Comparison of ENCODE assay signal across 1 cellular context in the genomic region with DNA sequence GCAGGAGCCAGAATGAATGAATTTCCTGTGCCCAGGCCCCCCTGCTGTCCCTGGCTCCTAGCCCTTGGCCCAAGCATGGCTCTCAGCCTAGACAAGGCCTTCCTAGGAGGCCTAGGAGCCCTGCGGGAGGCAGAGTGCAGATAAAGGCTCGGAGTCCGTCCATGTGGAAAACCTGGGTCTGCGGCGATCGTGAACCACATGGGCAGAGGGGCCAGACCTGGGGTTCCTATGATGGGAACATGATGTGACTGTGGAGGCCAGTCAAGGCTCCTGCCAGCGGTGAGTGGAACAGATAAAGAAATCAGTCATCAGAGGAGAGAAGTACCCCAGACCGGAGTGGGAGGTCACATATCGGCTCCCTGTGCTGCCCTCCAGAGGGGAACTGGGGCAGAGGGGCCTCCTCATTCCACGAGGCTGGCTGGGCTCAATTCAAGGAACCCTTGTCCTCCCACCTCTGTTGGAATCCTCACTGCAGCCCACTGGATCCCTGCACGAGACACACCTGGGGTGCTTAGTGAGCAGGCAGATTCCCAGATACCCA.
TF ChIP-seq lines count a peak whose summit lies in the region.

No MANE protein-coding gene starts in this region.

TF ChIP-seq in HepG2, 621 proteins besides CTCF, POLR2A, EP300 and RAD21 (continued from another document and continues in another):
- TF ChIP-seq, protein P1, sequence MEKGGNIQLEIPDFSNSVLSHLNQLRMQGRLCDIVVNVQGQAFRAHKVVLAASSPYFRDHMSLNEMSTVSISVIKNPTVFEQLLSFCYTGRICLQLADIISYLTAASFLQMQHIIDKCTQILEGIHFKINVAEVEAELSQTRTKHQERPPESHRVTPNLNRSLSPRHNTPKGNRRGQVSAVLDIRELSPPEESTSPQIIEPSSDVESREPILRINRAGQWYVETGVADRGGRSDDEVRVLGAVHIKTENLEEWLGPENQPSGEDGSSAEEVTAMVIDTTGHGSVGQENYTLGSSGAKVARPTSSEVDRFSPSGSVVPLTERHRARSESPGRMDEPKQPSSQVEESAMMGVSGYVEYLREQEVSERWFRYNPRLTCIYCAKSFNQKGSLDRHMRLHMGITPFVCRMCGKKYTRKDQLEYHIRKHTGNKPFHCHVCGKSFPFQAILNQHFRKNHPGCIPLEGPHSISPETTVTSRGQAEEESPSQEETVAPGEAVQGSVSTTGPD (CRISPR knock-in tag; IDR thresholded peaks at IDR 0.05), result no peak
- no peak for TF ChIP-seq FOXA3 (CRISPR knock-in tag; IDR thresholded peaks at IDR 0.05)
- TF ChIP-seq, protein P2, sequence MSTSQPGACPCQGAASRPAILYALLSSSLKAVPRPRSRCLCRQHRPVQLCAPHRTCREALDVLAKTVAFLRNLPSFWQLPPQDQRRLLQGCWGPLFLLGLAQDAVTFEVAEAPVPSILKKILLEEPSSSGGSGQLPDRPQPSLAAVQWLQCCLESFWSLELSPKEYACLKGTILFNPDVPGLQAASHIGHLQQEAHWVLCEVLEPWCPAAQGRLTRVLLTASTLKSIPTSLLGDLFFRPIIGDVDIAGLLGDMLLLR (CRISPR knock-in tag; IDR thresholded peaks at IDR 0.05), result no peak
- TF ChIP-seq NR1H2 (CRISPR knock-in tag; IDR thresholded peaks at IDR 0.05; ENCODE audit: borderline replicate concordance, low read depth), result no peak
- no peak for TF ChIP-seq EHMT2 (IDR thresholded peaks at IDR 0.05; ENCODE audit: borderline replicate concordance, low read depth, low read length)
- no peak for TF ChIP-seq TGIF2 (CRISPR knock-in tag; IDR thresholded peaks at IDR 0.05)
- TF ChIP-seq REXO4 (CRISPR knock-in tag; IDR thresholded peaks at IDR 0.05; ENCODE audit: borderline replicate concordance), result no peak
- TF ChIP-seq ERF (CRISPR knock-in tag; IDR thresholded peaks at IDR 0.05), result 0 out of 2 replicates have a peak, but pooled peaks have one; percentile 41
- no peak for TF ChIP-seq ZNF567 (CRISPR knock-in tag; IDR thresholded peaks at IDR 0.05; ENCODE audit: borderline replicate concordance)
- TF ChIP-seq ZNF660 (CRISPR knock-in tag; IDR thresholded peaks at IDR 0.05; ENCODE audit: borderline replicate concordance, low read depth), result no peak
- TF ChIP-seq, protein P3, sequence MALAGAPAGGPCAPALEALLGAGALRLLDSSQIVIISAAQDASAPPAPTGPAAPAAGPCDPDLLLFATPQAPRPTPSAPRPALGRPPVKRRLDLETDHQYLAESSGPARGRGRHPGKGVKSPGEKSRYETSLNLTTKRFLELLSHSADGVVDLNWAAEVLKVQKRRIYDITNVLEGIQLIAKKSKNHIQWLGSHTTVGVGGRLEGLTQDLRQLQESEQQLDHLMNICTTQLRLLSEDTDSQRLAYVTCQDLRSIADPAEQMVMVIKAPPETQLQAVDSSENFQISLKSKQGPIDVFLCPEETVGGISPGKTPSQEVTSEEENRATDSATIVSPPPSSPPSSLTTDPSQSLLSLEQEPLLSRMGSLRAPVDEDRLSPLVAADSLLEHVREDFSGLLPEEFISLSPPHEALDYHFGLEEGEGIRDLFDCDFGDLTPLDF (CRISPR knock-in tag; IDR thresholded peaks at IDR 0.05), result no peak
- TF ChIP-seq ZNF570 (CRISPR knock-in tag; IDR thresholded peaks at IDR 0.05; ENCODE audit: borderline replicate concordance), result no peak
- no peak for TF ChIP-seq ZNF713 (CRISPR knock-in tag; IDR thresholded peaks at IDR 0.05)
- no peak for TF ChIP-seq POLR2G (IDR thresholded peaks at IDR 0.05; ENCODE audit: low read depth, low read length)
- TF ChIP-seq, protein P4, sequence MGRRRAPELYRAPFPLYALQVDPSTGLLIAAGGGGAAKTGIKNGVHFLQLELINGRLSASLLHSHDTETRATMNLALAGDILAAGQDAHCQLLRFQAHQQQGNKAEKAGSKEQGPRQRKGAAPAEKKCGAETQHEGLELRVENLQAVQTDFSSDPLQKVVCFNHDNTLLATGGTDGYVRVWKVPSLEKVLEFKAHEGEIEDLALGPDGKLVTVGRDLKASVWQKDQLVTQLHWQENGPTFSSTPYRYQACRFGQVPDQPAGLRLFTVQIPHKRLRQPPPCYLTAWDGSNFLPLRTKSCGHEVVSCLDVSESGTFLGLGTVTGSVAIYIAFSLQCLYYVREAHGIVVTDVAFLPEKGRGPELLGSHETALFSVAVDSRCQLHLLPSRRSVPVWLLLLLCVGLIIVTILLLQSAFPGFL (CRISPR knock-in tag; IDR thresholded peaks at IDR 0.05), result no peak
- no peak for TF ChIP-seq U2AF2 (IDR thresholded peaks at IDR 0.05; ENCODE audit: low read depth, low read length)
- TF ChIP-seq, protein P5, sequence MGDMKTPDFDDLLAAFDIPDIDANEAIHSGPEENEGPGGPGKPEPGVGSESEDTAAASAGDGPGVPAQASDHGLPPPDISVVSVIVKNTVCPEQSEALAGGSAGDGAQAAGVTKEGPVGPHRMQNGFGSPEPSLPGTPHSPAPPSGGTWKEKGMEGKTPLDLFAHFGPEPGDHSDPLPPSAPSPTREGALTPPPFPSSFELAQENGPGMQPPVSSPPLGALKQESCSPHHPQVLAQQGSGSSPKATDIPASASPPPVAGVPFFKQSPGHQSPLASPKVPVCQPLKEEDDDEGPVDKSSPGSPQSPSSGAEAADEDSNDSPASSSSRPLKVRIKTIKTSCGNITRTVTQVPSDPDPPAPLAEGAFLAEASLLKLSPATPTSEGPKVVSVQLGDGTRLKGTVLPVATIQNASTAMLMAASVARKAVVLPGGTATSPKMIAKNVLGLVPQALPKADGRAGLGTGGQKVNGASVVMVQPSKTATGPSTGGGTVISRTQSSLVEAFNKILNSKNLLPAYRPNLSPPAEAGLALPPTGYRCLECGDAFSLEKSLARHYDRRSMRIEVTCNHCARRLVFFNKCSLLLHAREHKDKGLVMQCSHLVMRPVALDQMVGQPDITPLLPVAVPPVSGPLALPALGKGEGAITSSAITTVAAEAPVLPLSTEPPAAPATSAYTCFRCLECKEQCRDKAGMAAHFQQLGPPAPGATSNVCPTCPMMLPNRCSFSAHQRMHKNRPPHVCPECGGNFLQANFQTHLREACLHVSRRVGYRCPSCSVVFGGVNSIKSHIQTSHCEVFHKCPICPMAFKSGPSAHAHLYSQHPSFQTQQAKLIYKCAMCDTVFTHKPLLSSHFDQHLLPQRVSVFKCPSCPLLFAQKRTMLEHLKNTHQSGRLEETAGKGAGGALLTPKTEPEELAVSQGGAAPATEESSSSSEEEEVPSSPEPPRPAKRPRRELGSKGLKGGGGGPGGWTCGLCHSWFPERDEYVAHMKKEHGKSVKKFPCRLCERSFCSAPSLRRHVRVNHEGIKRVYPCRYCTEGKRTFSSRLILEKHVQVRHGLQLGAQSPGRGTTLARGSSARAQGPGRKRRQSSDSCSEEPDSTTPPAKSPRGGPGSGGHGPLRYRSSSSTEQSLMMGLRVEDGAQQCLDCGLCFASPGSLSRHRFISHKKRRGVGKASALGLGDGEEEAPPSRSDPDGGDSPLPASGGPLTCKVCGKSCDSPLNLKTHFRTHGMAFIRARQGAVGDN (CRISPR knock-in tag; IDR thresholded peaks at IDR 0.05), result peak; percentile 52
- TF ChIP-seq, protein P6, sequence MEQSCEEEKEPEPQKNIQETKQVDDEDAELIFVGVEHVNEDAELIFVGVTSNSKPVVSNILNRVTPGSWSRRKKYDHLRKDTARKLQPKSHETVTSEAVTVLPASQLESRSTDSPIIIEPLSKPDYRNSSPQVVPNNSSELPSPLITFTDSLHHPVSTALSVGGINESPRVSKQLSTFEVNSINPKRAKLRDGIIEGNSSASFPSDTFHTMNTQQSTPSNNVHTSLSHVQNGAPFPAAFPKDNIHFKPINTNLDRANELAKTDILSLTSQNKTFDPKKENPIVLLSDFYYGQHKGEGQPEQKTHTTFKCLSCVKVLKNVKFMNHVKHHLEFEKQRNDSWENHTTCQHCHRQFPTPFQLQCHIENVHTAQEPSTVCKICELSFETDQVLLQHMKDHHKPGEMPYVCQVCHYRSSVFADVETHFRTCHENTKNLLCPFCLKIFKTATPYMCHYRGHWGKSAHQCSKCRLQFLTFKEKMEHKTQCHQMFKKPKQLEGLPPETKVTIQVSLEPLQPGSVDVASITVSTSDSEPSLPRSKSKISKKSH (CRISPR knock-in tag; IDR thresholded peaks at IDR 0.05; ENCODE audit: borderline replicate concordance), result no peak
- TF ChIP-seq, protein P7, sequence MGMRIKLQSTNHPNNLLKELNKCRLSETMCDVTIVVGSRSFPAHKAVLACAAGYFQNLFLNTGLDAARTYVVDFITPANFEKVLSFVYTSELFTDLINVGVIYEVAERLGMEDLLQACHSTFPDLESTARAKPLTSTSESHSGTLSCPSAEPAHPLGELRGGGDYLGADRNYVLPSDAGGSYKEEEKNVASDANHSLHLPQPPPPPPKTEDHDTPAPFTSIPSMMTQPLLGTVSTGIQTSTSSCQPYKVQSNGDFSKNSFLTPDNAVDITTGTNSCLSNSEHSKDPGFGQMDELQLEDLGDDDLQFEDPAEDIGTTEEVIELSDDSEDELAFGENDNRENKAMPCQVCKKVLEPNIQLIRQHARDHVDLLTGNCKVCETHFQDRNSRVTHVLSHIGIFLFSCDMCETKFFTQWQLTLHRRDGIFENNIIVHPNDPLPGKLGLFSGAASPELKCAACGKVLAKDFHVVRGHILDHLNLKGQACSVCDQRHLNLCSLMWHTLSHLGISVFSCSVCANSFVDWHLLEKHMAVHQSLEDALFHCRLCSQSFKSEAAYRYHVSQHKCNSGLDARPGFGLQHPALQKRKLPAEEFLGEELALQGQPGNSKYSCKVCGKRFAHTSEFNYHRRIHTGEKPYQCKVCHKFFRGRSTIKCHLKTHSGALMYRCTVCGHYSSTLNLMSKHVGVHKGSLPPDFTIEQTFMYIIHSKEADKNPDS (CRISPR knock-in tag; IDR thresholded peaks at IDR 0.05), result no peak
- TF ChIP-seq, protein P8, sequence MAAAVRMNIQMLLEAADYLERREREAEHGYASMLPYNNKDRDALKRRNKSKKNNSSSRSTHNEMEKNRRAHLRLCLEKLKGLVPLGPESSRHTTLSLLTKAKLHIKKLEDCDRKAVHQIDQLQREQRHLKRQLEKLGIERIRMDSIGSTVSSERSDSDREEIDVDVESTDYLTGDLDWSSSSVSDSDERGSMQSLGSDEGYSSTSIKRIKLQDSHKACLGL (CRISPR knock-in tag; IDR thresholded peaks at IDR 0.05), result no peak
- TF ChIP-seq TSC22D2 (CRISPR knock-in tag; IDR thresholded peaks at IDR 0.05; ENCODE audit: borderline replicate concordance), result no peak
- no peak for TF ChIP-seq AGO2 (optimal IDR thresholded peaks at IDR 0.05; ENCODE audit: low read depth, low read length)
- no peak for TF ChIP-seq ZNF598 (CRISPR knock-in tag; IDR thresholded peaks at IDR 0.05; ENCODE audit: borderline replicate concordance)
- TF ChIP-seq ZNF17 (CRISPR knock-in tag; IDR thresholded peaks at IDR 0.05), result no peak
- TF ChIP-seq, protein P9, sequence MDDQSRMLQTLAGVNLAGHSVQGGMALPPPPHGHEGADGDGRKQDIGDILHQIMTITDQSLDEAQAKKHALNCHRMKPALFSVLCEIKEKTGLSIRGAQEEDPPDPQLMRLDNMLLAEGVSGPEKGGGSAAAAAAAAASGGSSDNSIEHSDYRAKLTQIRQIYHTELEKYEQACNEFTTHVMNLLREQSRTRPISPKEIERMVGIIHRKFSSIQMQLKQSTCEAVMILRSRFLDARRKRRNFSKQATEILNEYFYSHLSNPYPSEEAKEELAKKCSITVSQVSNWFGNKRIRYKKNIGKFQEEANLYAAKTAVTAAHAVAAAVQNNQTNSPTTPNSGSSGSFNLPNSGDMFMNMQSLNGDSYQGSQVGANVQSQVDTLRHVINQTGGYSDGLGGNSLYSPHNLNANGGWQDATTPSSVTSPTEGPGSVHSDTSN (CRISPR knock-in tag; IDR thresholded peaks at IDR 0.05; ENCODE audit: borderline replicate concordance), result no peak
- no peak for TF ChIP-seq ZNF432 (CRISPR knock-in tag; IDR thresholded peaks at IDR 0.05; ENCODE audit: borderline replicate concordance)
- no peak for TF ChIP-seq PPARG (CRISPR knock-in tag; conservative IDR thresholded peaks at IDR 0.05)
- TF ChIP-seq ZNF543 (CRISPR knock-in tag; IDR thresholded peaks at IDR 0.05), result no peak
- peak; percentile 45; the same call in 1 of the 2 replicates for TF ChIP-seq MXD4 (CRISPR knock-in tag; IDR thresholded peaks at IDR 0.05)
- TF ChIP-seq, protein P10, sequence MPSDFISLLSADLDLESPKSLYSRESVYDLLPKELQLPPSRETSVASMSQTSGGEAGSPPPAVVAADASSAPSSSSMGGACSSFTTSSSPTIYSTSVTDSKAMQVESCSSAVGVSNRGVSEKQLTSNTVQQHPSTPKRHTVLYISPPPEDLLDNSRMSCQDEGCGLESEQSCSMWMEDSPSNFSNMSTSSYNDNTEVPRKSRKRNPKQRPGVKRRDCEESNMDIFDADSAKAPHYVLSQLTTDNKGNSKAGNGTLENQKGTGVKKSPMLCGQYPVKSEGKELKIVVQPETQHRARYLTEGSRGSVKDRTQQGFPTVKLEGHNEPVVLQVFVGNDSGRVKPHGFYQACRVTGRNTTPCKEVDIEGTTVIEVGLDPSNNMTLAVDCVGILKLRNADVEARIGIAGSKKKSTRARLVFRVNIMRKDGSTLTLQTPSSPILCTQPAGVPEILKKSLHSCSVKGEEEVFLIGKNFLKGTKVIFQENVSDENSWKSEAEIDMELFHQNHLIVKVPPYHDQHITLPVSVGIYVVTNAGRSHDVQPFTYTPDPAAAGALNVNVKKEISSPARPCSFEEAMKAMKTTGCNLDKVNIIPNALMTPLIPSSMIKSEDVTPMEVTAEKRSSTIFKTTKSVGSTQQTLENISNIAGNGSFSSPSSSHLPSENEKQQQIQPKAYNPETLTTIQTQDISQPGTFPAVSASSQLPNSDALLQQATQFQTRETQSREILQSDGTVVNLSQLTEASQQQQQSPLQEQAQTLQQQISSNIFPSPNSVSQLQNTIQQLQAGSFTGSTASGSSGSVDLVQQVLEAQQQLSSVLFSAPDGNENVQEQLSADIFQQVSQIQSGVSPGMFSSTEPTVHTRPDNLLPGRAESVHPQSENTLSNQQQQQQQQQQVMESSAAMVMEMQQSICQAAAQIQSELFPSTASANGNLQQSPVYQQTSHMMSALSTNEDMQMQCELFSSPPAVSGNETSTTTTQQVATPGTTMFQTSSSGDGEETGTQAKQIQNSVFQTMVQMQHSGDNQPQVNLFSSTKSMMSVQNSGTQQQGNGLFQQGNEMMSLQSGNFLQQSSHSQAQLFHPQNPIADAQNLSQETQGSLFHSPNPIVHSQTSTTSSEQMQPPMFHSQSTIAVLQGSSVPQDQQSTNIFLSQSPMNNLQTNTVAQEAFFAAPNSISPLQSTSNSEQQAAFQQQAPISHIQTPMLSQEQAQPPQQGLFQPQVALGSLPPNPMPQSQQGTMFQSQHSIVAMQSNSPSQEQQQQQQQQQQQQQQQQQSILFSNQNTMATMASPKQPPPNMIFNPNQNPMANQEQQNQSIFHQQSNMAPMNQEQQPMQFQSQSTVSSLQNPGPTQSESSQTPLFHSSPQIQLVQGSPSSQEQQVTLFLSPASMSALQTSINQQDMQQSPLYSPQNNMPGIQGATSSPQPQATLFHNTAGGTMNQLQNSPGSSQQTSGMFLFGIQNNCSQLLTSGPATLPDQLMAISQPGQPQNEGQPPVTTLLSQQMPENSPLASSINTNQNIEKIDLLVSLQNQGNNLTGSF (CRISPR knock-in tag; IDR thresholded peaks at IDR 0.05), result no peak
- TF ChIP-seq, protein P11, sequence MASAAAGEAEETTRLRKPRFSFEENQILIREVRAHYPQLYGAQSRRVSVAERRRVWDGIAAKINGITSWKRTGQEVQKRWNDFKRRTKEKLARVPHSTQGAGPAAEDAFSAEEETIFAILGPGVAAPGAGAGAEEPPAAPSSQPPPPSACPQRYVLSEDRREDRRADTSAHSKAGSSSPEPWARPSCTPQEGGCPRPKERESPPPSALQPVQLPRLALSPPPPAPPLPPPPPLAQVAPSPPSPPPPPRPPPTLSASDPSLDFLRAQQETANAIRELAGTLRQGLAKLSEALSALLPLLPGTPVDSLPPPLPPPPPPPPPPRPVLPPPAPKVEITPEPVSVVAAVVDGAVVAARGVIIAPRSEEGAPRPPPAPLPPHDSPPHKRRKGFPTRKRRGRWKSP (CRISPR knock-in tag; IDR thresholded peaks at IDR 0.05), result 0 out of 2 replicates have a peak, but pooled peaks have one; percentile 29
- TF ChIP-seq MAFG (CRISPR knock-in tag; IDR thresholded peaks at IDR 0.05), result no peak
